In genomic region chr5:158676642-158677489, GRCh38 we compare ENCODE assay signal across 10 cellular contexts.
DNase-seq lines count a peak whose midpoint lies in the region; ATAC-seq and TF ChIP-seq lines count a peak whose summit lies in the region.
"Had no signal": no experiment of that assay in that cellular context is flagged by ENCODE, and none has a peak within 500 bp of the region (broad histone marks: within the 10 kb centered on the region; RNA-seq: fewer than 3 reads in every experiment).

No MANE protein-coding gene starts in this region.

- H3K4me1 ChIP-seq in Karpas-422 (ENCODE audit: low read length) (peaks cover 22% of the 10 kb centered on the region), vagina (no peaks in the 10 kb centered on the region)
- H3K4me1 ChIP-seq: upper lobe of left lung had no signal

- H3K4me3 ChIP-seq in Karpas-422 (ENCODE audit: low read length) = peak overlapping the region; percentile 6; the same call in 1 of the 2 replicates
- H3K4me3 ChIP-seq in vagina = no peak overlapping the region
- H3K4me3 ChIP-seq: upper lobe of left lung had no signal

- TF ChIP-seq POLR2A in vagina (IDR thresholded peaks at IDR 0.05) = no peak

- H3K4me2 ChIP-seq in Karpas-422 (ENCODE audit: low read depth, low read length, poor library complexity, severe bottlenecking) = peak overlapping the region; percentile 27

- H3K9me3 Mint-ChIP-seq in chondrocyte (ENCODE audit: low read depth) = no peaks in the 10 kb centered on the region
- H3K9me3 Mint-ChIP-seq in stimulated activated memory B cell treated with anti-CD40 and anti-IgM and Interleukin-4, amounts not matched to agents 10 μg/mL and 1 μg/mL and 100 μg/mL, for 72 hours = no peaks in the 10 kb centered on the region

- no peaks in the 10 kb centered on the region for H3K9me2 ChIP-seq in Karpas-422 (replicated peaks; ENCODE audit: insufficient read depth, low read length)

- H3K36me3 Mint-ChIP-seq in chondrocyte (ENCODE audit: low read depth) = no peaks in the 10 kb centered on the region
- no peaks in the 10 kb centered on the region for H3K36me3 Mint-ChIP-seq in stimulated activated memory B cell treated with anti-CD40 and anti-IgM and Interleukin-4, amounts not matched to agents 10 μg/mL and 1 μg/mL and 100 μg/mL, for 72 hours

- no peaks in the 10 kb centered on the region for H3K36me3 ChIP-seq in Karpas-422 (ENCODE audit: insufficient read depth, low read length)
- H3K36me3 ChIP-seq in vagina = no peaks in the 10 kb centered on the region
- H3K36me3 ChIP-seq: upper lobe of left lung had no signal

- H3K27ac ChIP-seq in Karpas-422 (ENCODE audit: low read length) (no peak overlapping the region), vagina (no peak overlapping the region)
- H3K27ac ChIP-seq: upper lobe of left lung had no signal

- H3K4me1 Mint-ChIP-seq in chondrocyte (ENCODE audit: low read depth) = no peaks in the 10 kb centered on the region
- H3K4me1 Mint-ChIP-seq in stimulated activated memory B cell treated with anti-CD40 and anti-IgM and Interleukin-4, amounts not matched to agents 10 μg/mL and 1 μg/mL and 100 μg/mL, for 72 hours = peaks cover 27% of the 10 kb centered on the region

- DNase-seq in NCI-H82 (lab: John Stamatoyannopoulos, UW) = peak; percentile 32
- DNase-seq in NCI-H82 treated with DMSO at 0.1 percent for 48 hours (lab: John Stamatoyannopoulos, UW; ENCODE audit: unreplicated experiment) = no peak
- no peak for DNase-seq in Karpas-422
- no peak for DNase-seq in chondrocyte (ENCODE audit: low spot score)
- DNase-seq in vagina (ENCODE audit: extremely low spot score in 2 of 2) = no peak
- no peak for DNase-seq in activated CD4-positive, alpha-beta T cell treated with anti-CD3 and anti-CD28 coated beads for 48 hours
- DNase-seq in NCI-H1694 (lab: John Stamatoyannopoulos, UW) = no peak
- DNase-seq: mammary epithelial cell, upper lobe of left lung had no signal

- H3K9ac ChIP-seq in Karpas-422 (ENCODE audit: low read length) = no peak overlapping the region

- peak; percentile 40 for TF ChIP-seq CTCF in chondrocyte (IDR thresholded peaks at IDR 0.05)
- TF ChIP-seq CTCF in vagina (IDR thresholded peaks at IDR 0.05) = no peak

- no peak overlapping the region for H2AFZ ChIP-seq in Karpas-422 (ENCODE audit: low read length)

- intact Hi-C loops in vagina (cut with DNase I) = no loop called here

- H3K4me3 Mint-ChIP-seq in chondrocyte (ENCODE audit: unreplicated experiment) = no peak overlapping the region
- peak overlapping the region; percentile 67 for H3K4me3 Mint-ChIP-seq in stimulated activated memory B cell treated with anti-CD40 and anti-IgM and Interleukin-4, amounts not matched to agents 10 μg/mL and 1 μg/mL and 100 μg/mL, for 72 hours

- H3K79me2 ChIP-seq in Karpas-422 (ENCODE audit: low read length) = no peaks in the 10 kb centered on the region

- no peaks in the 10 kb centered on the region for H3K27me3 ChIP-seq in Karpas-422 (ENCODE audit: low read length)
- no peaks in the 10 kb centered on the region for H3K27me3 ChIP-seq in vagina
- H3K27me3 ChIP-seq: upper lobe of left lung had no signal

- H3K27me3 Mint-ChIP-seq in chondrocyte (ENCODE audit: low read depth) = peaks cover 2% of the 10 kb centered on the region
- H3K27me3 Mint-ChIP-seq in stimulated activated memory B cell treated with anti-CD40 and anti-IgM and Interleukin-4, amounts not matched to agents 10 μg/mL and 1 μg/mL and 100 μg/mL, for 72 hours = no peaks in the 10 kb centered on the region

- no peak overlapping the region for H3K27ac Mint-ChIP-seq in chondrocyte (ENCODE audit: unreplicated experiment)
- H3K27ac Mint-ChIP-seq in stimulated activated memory B cell treated with anti-CD40 and anti-IgM and Interleukin-4, amounts not matched to agents 10 μg/mL and 1 μg/mL and 100 μg/mL, for 72 hours = peak overlapping the region; percentile 86

- no peaks in the 10 kb centered on the region for H4K20me1 ChIP-seq in Karpas-422 (ENCODE audit: insufficient read depth, low read depth, low read length)

- no peaks in the 10 kb centered on the region for H3K9me3 ChIP-seq in Karpas-422 (ENCODE audit: low read length)
- no peaks in the 10 kb centered on the region for H3K9me3 ChIP-seq in vagina
- H3K9me3 ChIP-seq: upper lobe of left lung had no signal

- peak; percentile 86 for ATAC-seq in stimulated activated memory B cell treated with anti-CD40 and anti-IgM and Interleukin-4, amounts not matched to agents 10 μg/mL and 1 μg/mL and 100 μg/mL, for 72 hours
